ENCODE assay signal across 35 cellular contexts in genomic region chr17:40687106-40687505, GRCh38. TPM values are rescaled to one million over a fixed set of nuclear protein-coding genes. Genes with fewer than 3 reads are reported as not detected.
"Had no signal": no experiment of that assay in that cellular context is flagged by ENCODE, and none has a peak within 500 bp of the region (broad histone marks: within the 10 kb centered on the region; RNA-seq: fewer than 3 reads in every experiment).

No MANE protein-coding gene starts in this region.

- H3K36me3 ChIP-seq: MG63, Peyer's patch, SJSA1 had no signal

- H3K4me1 Mint-ChIP-seq: T-cell, T-helper 17 cell had no signal

- H3K9me3 ChIP-seq: MG63, Peyer's patch, SJSA1, SK-N-SH had no signal

- H3K36me3 Mint-ChIP-seq: T-cell had no signal

- H3K4me3 ChIP-seq: MG63, Peyer's patch, SJSA1 had no signal

- H3K9me3 Mint-ChIP-seq: T-cell had no signal

- H3K27ac Mint-ChIP-seq: T-cell, T-helper 17 cell had no signal

- ATAC-seq: T-cell, T-helper 17 cell had no signal

- H3K4me1 ChIP-seq: Peyer's patch, SJSA1 had no signal

- H3K4me2 ChIP-seq: SK-N-SH had no signal

- H3K9me2 ChIP-seq: SK-N-SH had no signal

- H3K27ac ChIP-seq: Peyer's patch, SJSA1 had no signal

- H3K4me3 Mint-ChIP-seq: T-cell, T-helper 17 cell had no signal

- DNase-seq: Karpas-422, MG63, NCI-H1048, NCI-H1092 treated with DMSO at 0.1 percent for 48 hours, NCI-H1105 treated with DMSO at 0.1 percent for 48 hours, NCI-H1436, NCI-H146, NCI-H1694, NCI-H187, NCI-H1930, NCI-H2029 treated with DMSO at 0.1 percent for 48 hours, NCI-H2081 treated with DMSO at 0.1 percent for 48 hours, NCI-H2107, NCI-H2171 treated with DMSO at 0.1 percent for 48 hours, NCI-H2227 treated with DMSO at 0.1 percent for 48 hours, NCI-H345, NCI-H446, NCI-H510A treated with DMSO at 0.1 percent for 48 hours, NCI-H524 treated with DMSO at 0.1 percent for 48 hours, NCI-H526 treated with DMSO at 0.1 percent for 48 hours, NCI-H774, Peyer's patch, Right ventricle myocardium superior, RPMI8226, SHP77 treated with DMSO at 0.1 percent for 48 hours, SK-N-SH, SW 1271, T-cell, T-helper 17 cell had no signal

- H3K27me3 ChIP-seq: Peyer's patch had no signal

RNA-seq across cellular contexts. Expression of gene KRT24, which starts 16.4 kb away (rescaled TPM):
- total RNA-seq: LHCN-M2; M059J; NCI-H460; OCI-LY7; Right ventricle myocardium superior; SJSA1; T-cell; T-helper 1 cell treated with Interleukin-12 subunit alpha and Interleukin-12 subunit beta and Interleukin-4 antibody, amounts not matched to agents 30 ng/mL and 1 ng/mL, for 36 hours; T-helper 17 cell had no signal
- polyA plus RNA-seq: SK-N-SH had no signal

RNA-seq across cellular contexts. Expression of gene KRT222, which starts 22.1 kb away (rescaled TPM):
- total RNA-seq: LHCN-M2; NCI-H460; OCI-LY7; Right ventricle myocardium superior; SJSA1; T-cell; T-helper 1 cell treated with Interleukin-12 subunit alpha and Interleukin-12 subunit beta and Interleukin-4 antibody, amounts not matched to agents 30 ng/mL and 1 ng/mL, for 36 hours; T-helper 17 cell had no signal
- polyA plus RNA-seq: SK-N-SH had no signal
